ENCODE assay signal across 15 cellular contexts in the genomic region with DNA sequence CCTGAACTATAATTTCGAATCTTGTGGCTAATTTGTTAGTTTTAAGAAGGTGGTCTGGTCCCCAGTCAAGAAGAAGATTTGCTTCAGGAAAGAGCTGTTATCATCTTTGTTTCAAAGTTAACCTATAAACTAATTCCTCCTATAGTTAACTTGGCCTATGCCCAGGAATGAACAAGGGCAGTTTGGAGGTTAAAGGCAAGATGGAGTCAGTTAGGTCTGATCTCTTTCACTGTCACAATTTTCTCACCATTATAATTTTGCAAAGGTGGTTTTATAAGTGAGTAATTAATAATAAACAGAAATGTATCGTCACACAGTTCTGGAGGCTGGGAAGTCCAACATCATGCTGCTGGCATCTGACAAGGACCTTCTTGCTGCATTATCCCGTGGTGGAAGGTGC.
DNase-seq lines count a peak whose midpoint lies in the region; ATAC-seq and TF ChIP-seq lines count a peak whose summit lies in the region.
"Had no signal": no experiment of that assay in that cellular context is flagged by ENCODE, and none has a peak within 500 bp of the region (broad histone marks: within the 10 kb centered on the region; RNA-seq: fewer than 3 reads in every experiment).

No MANE protein-coding gene starts in this region.

- TF ChIP-seq RAD21 in HCT116 (IDR thresholded peaks at IDR 0.05; ENCODE audit: low read depth): no peak

- H3K79me2 ChIP-seq in HCT116 (ENCODE audit: insufficient read depth, low read length) (no peaks in the 10 kb centered on the region), osteoblast (ENCODE audit: insufficient read depth, low read length) (no peaks in the 10 kb centered on the region)

- no peak overlapping the region for H3K9ac ChIP-seq in HCT116 (ENCODE audit: low read length)
- H3K9ac ChIP-seq: BLaER1 treated with 17β-estradiol and CSF1 and Interleukin-3, amounts not matched to agents 10 nM and 100 nM had no signal

- no peaks in the 10 kb centered on the region for H3K27me3 ChIP-seq in HCT116 (ENCODE audit: insufficient read depth, low read length)
- H3K27me3 ChIP-seq in osteoblast (ENCODE audit: insufficient read depth, low read length): no peaks in the 10 kb centered on the region
- H3K27me3 ChIP-seq: BLaER1 treated with 17β-estradiol and CSF1 and Interleukin-3, amounts not matched to agents 10 nM and 100 nM had no signal

- no peaks in the 10 kb centered on the region for H4K20me1 ChIP-seq in HCT116 (ENCODE audit: insufficient read depth)
- no peaks in the 10 kb centered on the region for H4K20me1 ChIP-seq in osteoblast (ENCODE audit: insufficient read depth, low read length)
- H4K20me1 ChIP-seq: BLaER1 treated with 17β-estradiol and CSF1 and Interleukin-3, amounts not matched to agents 10 nM and 100 nM had no signal

- no peak for DNase-seq in HCT116 (ENCODE audit: low read depth, low spot score)
- no peak for DNase-seq in osteoblast (ENCODE audit: insufficient read length, low spot score, missing footprints)
- DNase-seq in left colon: no peak
- no peak for DNase-seq in hepatic stellate cell (ENCODE audit: low spot score)
- DNase-seq: 8988T; AML-193; Caco-2; Calu3; CD4-positive, alpha-beta T cell; CD8-positive, alpha-beta T cell; DMS79 treated with DMSO at 0.1 percent for 48 hours; GF-D8 had no signal

- H3K27ac ChIP-seq in HCT116 (ENCODE audit: low read depth, low read length) (no peak overlapping the region), osteoblast (ENCODE audit: low read depth, low read length) (peak overlapping the region; percentile 50)
- H3K27ac ChIP-seq: BLaER1 treated with 17β-estradiol and CSF1 and Interleukin-3, amounts not matched to agents 10 nM and 100 nM; C4-2B had no signal

- CTCF ChIA-PET in HCT116 (lab: Charles Lee): no interaction called here

- no peak for TF ChIP-seq POLR2A in HCT116 (IDR thresholded peaks at IDR 0.05; ENCODE audit: borderline replicate concordance, extremely low read depth, insufficient read depth, insufficient read length)

- no peaks in the 10 kb centered on the region for H3K9me2 ChIP-seq in HCT116 (ENCODE audit: insufficient read depth)

- no peak overlapping the region for H3K4me3 ChIP-seq in HCT116 (replicated peaks in 1 of 2; ENCODE audit: low read depth in 1 of 2, low read length in 2 of 2)
- H3K4me3 ChIP-seq in osteoblast (ENCODE audit: insufficient read depth, low read length): no peak overlapping the region
- H3K4me3 ChIP-seq: BLaER1 treated with 17β-estradiol and CSF1 and Interleukin-3, amounts not matched to agents 10 nM and 100 nM had no signal

- H2AFZ ChIP-seq in HCT116 (ENCODE audit: low read depth, low read length, poor library complexity, severe bottlenecking): peak overlapping the region; percentile 45
- H2AFZ ChIP-seq in osteoblast (ENCODE audit: low read length): no peak overlapping the region

- RAD21 ChIA-PET in HCT116 (lab: Charles Lee; ENCODE audit: low non-redundant PET in 1 of 2, low total read pairs in 2 of 2, uncharacterized antibody in 2 of 2, unreplicated experiment in 2 of 2): interaction anchor here in 1 of 2 experiments (0.6 kb wide), 1 partner anchor 74 kb away, joined by 3 read pairs; no protein-coding TSS in a partner anchor

- H3K36me3 ChIP-seq in HCT116 (ENCODE audit: control insufficient read depth in 1 of 2, insufficient read depth in 2 of 2, low read length in 2 of 2): no peaks in the 10 kb centered on the region
- H3K36me3 ChIP-seq in osteoblast (ENCODE audit: insufficient read depth, low read length): no peaks in the 10 kb centered on the region
- H3K36me3 ChIP-seq: BLaER1 treated with 17β-estradiol and CSF1 and Interleukin-3, amounts not matched to agents 10 nM and 100 nM had no signal

- no TSS peak for BruUV-seq in HCT116 (replicated peaks; lab: Mats Ljungman, UMichigan)

- ATAC-seq in HCT116 (no peak), left colon (no peak), HG03520 (IDR thresholded peaks at IDR 0.05; ENCODE audit: unreplicated experiment) (no peak)
- ATAC-seq: CD8-positive, alpha-beta T cell had no signal

- H3K4me1 ChIP-seq in HCT116 (ENCODE audit: control insufficient read depth in 1 of 2, insufficient read depth in 2 of 2, low read length in 2 of 2) (peaks cover 3 to 35% of the 10 kb centered on the region in 2 experiments; a peak in 2 of 4 replicates), osteoblast (ENCODE audit: insufficient read depth, low read length) (peaks cover 35% of the 10 kb centered on the region)
- H3K4me1 ChIP-seq: BLaER1 treated with 17β-estradiol and CSF1 and Interleukin-3, amounts not matched to agents 10 nM and 100 nM had no signal

- POLR2A ChIA-PET in HCT116 (lab: Charles Lee): no interaction called here

- intact Hi-C loops in HCT116 (cut with micrococcal nuclease) (no loop called here), left colon (cut with DNase I, micrococcal nuclease) (no loop called here)

- H3K4me2 ChIP-seq in HCT116 (ENCODE audit: low read length) (no peak overlapping the region), osteoblast (ENCODE audit: insufficient read depth, low read length) (no peak overlapping the region)
- H3K4me2 ChIP-seq: BLaER1 treated with 17β-estradiol and CSF1 and Interleukin-3, amounts not matched to agents 10 nM and 100 nM had no signal

- H3K9me3 ChIP-seq in HCT116 (ENCODE audit: control insufficient read depth in 1 of 2, insufficient read depth in 1 of 2, low read depth in 1 of 2, low read length in 2 of 2) (no peaks in the 10 kb centered on the region; a peak in 1 of 4 replicates), osteoblast (ENCODE audit: low read depth, low read length) (no peaks in the 10 kb centered on the region)
- H3K9me3 ChIP-seq: Caco-2 had no signal

- no peak for TF ChIP-seq CTCF in HCT116 (IDR thresholded peaks at IDR 0.05 in 2 of 3, conservative IDR thresholded peaks at IDR 0.05 in 1 of 3; ENCODE audit: borderline replicate concordance in 1 of 3, insufficient read depth in 1 of 3, low read depth in 2 of 3, low read length in 2 of 3)
- TF ChIP-seq CTCF in osteoblast (IDR thresholded peaks at IDR 0.05; ENCODE audit: extremely low read depth, low read depth, low read length): no peak

TF ChIP-seq in HCT116, 20 proteins besides CTCF, POLR2A, EP300 and RAD21 (continues in another document):
- TF ChIP-seq JUND (IDR thresholded peaks at IDR 0.05) (no peak), ZFX (IDR thresholded peaks at IDR 0.05) (no peak), POLR2AphosphoS5 (IDR thresholded peaks at IDR 0.05; ENCODE audit: low read depth, low read length) (no peak), ZNF274 (IDR thresholded peaks at IDR 0.05; ENCODE audit: low read depth, low read length) (no peak), SP1 (IDR thresholded peaks at IDR 0.05; ENCODE audit: low read depth) (no peak), ZBTB33 (IDR thresholded peaks at IDR 0.05; ENCODE audit: extremely low read depth, insufficient replicate concordance, low read length) (no peak), REST (IDR thresholded peaks at IDR 0.05; ENCODE audit: low read depth) (no peak), ELF1 (IDR thresholded peaks at IDR 0.05; ENCODE audit: borderline replicate concordance, low read depth) (no peak), FOSL1 (IDR thresholded peaks at IDR 0.05; ENCODE audit: low read depth) (no peak), YY1 (IDR thresholded peaks at IDR 0.05; ENCODE audit: extremely low read depth, insufficient replicate concordance, low read depth, low read length) (no peak), MAX (IDR thresholded peaks at IDR 0.05) (no peak), SIN3A (IDR thresholded peaks at IDR 0.05; ENCODE audit: low read depth) (no peak), EGR1 (IDR thresholded peaks at IDR 0.05; ENCODE audit: low read depth) (no peak), TCF7L2 (IDR thresholded peaks at IDR 0.05; ENCODE audit: borderline replicate concordance, extremely low read depth, insufficient read depth, insufficient read length) (no peak)
